ENCODE assay signal across 16 cellular contexts in genomic region chr3:184459355-184459754, GRCh38.
A peak's percentile ranks its signal among the peaks of the same experiment; 100 is the strongest.
DNase-seq lines count a peak whose midpoint lies in the region; ATAC-seq, FAIRE-seq and TF ChIP-seq lines count a peak whose summit lies in the region.
"Had no signal": no experiment of that assay in that cellular context is flagged by ENCODE, and none has a peak within 500 bp of the region (broad histone marks: within the 10 kb centered on the region; RNA-seq: fewer than 3 reads in every experiment).

No MANE protein-coding gene starts in this region.

- FAIRE-seq in HepG2 (lab: Jason Lieb, UNC), result no peak
- FAIRE-seq: H1 had no signal

- TF ChIP-seq EP300 in HepG2 (IDR thresholded peaks at IDR 0.05; ENCODE audit: low read depth in 2 of 2, low read length in 2 of 2) (no peak), HepG2 (CRISPR knock-in tag; IDR thresholded peaks at IDR 0.05; ENCODE audit: borderline replicate concordance) (no peak)

- TF ChIP-seq CTCF in right lobe of liver (IDR thresholded peaks at IDR 0.05), result no peak
- no peak for TF ChIP-seq CTCF in HepG2 (CRISPR knock-in tag; IDR thresholded peaks at IDR 0.05)
- TF ChIP-seq CTCF in fibroblast of villous mesenchyme (IDR thresholded peaks at IDR 0.05; ENCODE audit: insufficient read depth, low read depth, low read length), result no peak

- no peak for TF ChIP-seq POLR2A in right lobe of liver (IDR thresholded peaks at IDR 0.05)
- no peak for TF ChIP-seq POLR2A in HepG2 (IDR thresholded peaks at IDR 0.05; ENCODE audit: insufficient read depth in 1 of 2, low read depth in 2 of 2, low read length in 2 of 2)

- in situ Hi-C loops in HepG2 (cut with HindIII; ENCODE audit: extremely low pct_ligation_motif_present, low pct_unique_long_range_greater_than_20kb), result no loop called here

- BruUV-seq in HepG2 (replicated peaks; lab: Mats Ljungman, UMichigan), result no TSS peak

- H3K9me3 ChIP-seq in right lobe of liver, result no peaks in the 10 kb centered on the region
- no peaks in the 10 kb centered on the region for H3K9me3 ChIP-seq in HepG2 (ENCODE audit: low read length)
- H3K9me3 ChIP-seq in SJSA1 (replicated peaks), result no peaks in the 10 kb centered on the region
- H3K9me3 ChIP-seq: transverse colon had no signal

- H3K4me2 ChIP-seq in HepG2 (ENCODE audit: low read depth, low read length), result no peak overlapping the region

- WGBS in right lobe of liver (ENCODE audit: insufficient coverage, low coverage, low lambda C conversion rate, missing lambda C conversion rate), result 24% methylated on average over 3 of the region's 4 CpGs
- WGBS in HepG2 (ENCODE audit: low lambda C conversion rate), result 44% methylated on average over 4 of the region's 4 CpGs

- POLR2A ChIA-PET in HepG2 (lab: Yijun Ruan, JAX), result no interaction called here

- no peaks in the 10 kb centered on the region for H3K36me3 ChIP-seq in right lobe of liver
- H3K36me3 ChIP-seq in HepG2 (replicated peaks in 1 of 2; ENCODE audit: control insufficient read depth in 1 of 2, insufficient read depth in 2 of 2, low read length in 2 of 2), result no peaks in the 10 kb centered on the region
- H3K36me3 ChIP-seq in SJSA1, result no peaks in the 10 kb centered on the region
- H3K36me3 ChIP-seq: transverse colon had no signal

- DNase-seq in right lobe of liver (no peak), HepG2 (ENCODE audit: low spot score) (no peak), SJSA1 (ENCODE audit: low read depth in 1 of 2, low spot score in 2 of 2) (peak; percentile 93 to 96), fibroblast of villous mesenchyme (ENCODE audit: low read depth) (peak; percentile 8), NCI-H2107 treated with DMSO at 0.1 percent for 48 hours (lab: John Stamatoyannopoulos, UW; ENCODE audit: unreplicated experiment) (no peak), head of caudate nucleus (no peak)
- DNase-seq: activated CD4-positive, alpha-beta T cell treated with anti-CD3 and anti-CD28 coated beads for 48 hours; DMS79 treated with DMSO at 0.1 percent for 48 hours; MV-4-11; stimulated activated CD4-positive, alpha-beta T cell treated with anti-CD3 and anti-CD28 coated beads, Interleukin-15, amount 100 ng/mL, for 24 hours; T-helper 2 cell; transverse colon had no signal

- ATAC-seq in right lobe of liver (peak; percentile 11 to 81 (median 52)), HepG2 (no peak), GM21529 (IDR thresholded peaks at IDR 0.05; ENCODE audit: unreplicated experiment) (no peak), GM21528 (IDR thresholded peaks at IDR 0.05; ENCODE audit: low FRiP score, unreplicated experiment) (no peak)

- H3K9ac ChIP-seq in HepG2 (ENCODE audit: insufficient read depth, low read depth, low read length), result no peak overlapping the region
- H3K9ac ChIP-seq: parathyroid adenoma had no signal

- no peaks in the 10 kb centered on the region for H4K20me1 ChIP-seq in HepG2 (ENCODE audit: insufficient read depth, low read length)

- no peak overlapping the region for H2AFZ ChIP-seq in HepG2 (ENCODE audit: low read length)
- H2AFZ ChIP-seq: parathyroid adenoma had no signal

- no peak for TF ChIP-seq RAD21 in HepG2 (CRISPR knock-in tag; IDR thresholded peaks at IDR 0.05)

- intact Hi-C loops in right lobe of liver (cut with DNase I) (no loop called here), HepG2 (cut with micrococcal nuclease; ENCODE audit: unreplicated experiment) (no loop called here), head of caudate nucleus (cut with DNase I) (no loop called here)

- H3K4me1 ChIP-seq in right lobe of liver (no peaks in the 10 kb centered on the region), HepG2 (ENCODE audit: insufficient read depth, low read length) (no peaks in the 10 kb centered on the region), SJSA1 (replicated peaks) (peaks cover 29% of the 10 kb centered on the region)
- H3K4me1 ChIP-seq: parathyroid adenoma, transverse colon had no signal

- no peaks in the 10 kb centered on the region for H3K79me2 ChIP-seq in HepG2 (ENCODE audit: insufficient read depth, low read length)
- H3K79me2 ChIP-seq: parathyroid adenoma had no signal

- H3K27ac ChIP-seq in right lobe of liver (no peak overlapping the region), HepG2 (ENCODE audit: extremely low read length, insufficient read depth, low read length) (no peak overlapping the region), SJSA1 (peak overlapping the region; percentile 99)
- H3K27ac ChIP-seq: parathyroid adenoma, transverse colon had no signal

- H3K4me3 ChIP-seq in right lobe of liver, result no peak overlapping the region
- no peak overlapping the region for H3K4me3 ChIP-seq in HepG2 (replicated peaks in 1 of 3; ENCODE audit: insufficient read depth in 1 of 3, low read depth in 2 of 3, low read length in 3 of 3)
- peak overlapping the region; percentile 15 for H3K4me3 ChIP-seq in SJSA1
- H3K4me3 ChIP-seq in fibroblast of villous mesenchyme (ENCODE audit: low read depth, low read length), result no peak overlapping the region
- H3K4me3 ChIP-seq: transverse colon had no signal

- CTCF ChIA-PET in HepG2 (lab: Yijun Ruan, JAX; ENCODE audit: low intra/inter-chr PET ratio, low total read pairs), result no interaction called here

- H3K27me3 ChIP-seq in right lobe of liver (no peaks in the 10 kb centered on the region), HepG2 (ENCODE audit: control insufficient read depth in 1 of 2, insufficient read depth in 2 of 2, low read length in 2 of 2) (peaks cover 2 to 10% of the 10 kb centered on the region in 2 experiments; a peak in 2 of 5 replicates), SJSA1 (replicated peaks) (no peaks in the 10 kb centered on the region)
- H3K27me3 ChIP-seq: transverse colon had no signal

TF ChIP-seq in HepG2, 621 proteins besides CTCF, POLR2A, EP300 and RAD21:
- no peak for TF ChIP-seq ZNF510 (CRISPR knock-in tag; IDR thresholded peaks at IDR 0.05; ENCODE audit: low read depth)
- no peak for TF ChIP-seq PCBP2 (optimal IDR thresholded peaks at IDR 0.05; ENCODE audit: low read depth, low read length, poor library complexity, severe bottlenecking)
- TF ChIP-seq DNMT3B (CRISPR knock-in tag; conservative IDR thresholded peaks at IDR 0.05), result no peak
- no peak for TF ChIP-seq ESRRA (CRISPR knock-in tag; IDR thresholded peaks at IDR 0.05; ENCODE audit: low read depth)
- TF ChIP-seq HNRNPL (IDR thresholded peaks at IDR 0.05; ENCODE audit: low read depth, low read length), result no peak

Comparison
In these comparisons a context has a peak if more than half of its experiments do, and no peak if none do; other contexts are left out.
1. ATAC-seq: peak in right lobe of liver (4 of 4); none in HepG2 (single experiment), GM21529 (single experiment) and GM21528 (single experiment).
2. DNase-seq: peak in SJSA1 (2 of 2) and fibroblast of villous mesenchyme (single experiment); none in right lobe of liver (0 of 3), HepG2 (single experiment), NCI-H2107 treated with DMSO at 0.1 percent for 48 hours (single experiment) and head of caudate nucleus (0 of 42).